In genomic region chr5:159106569-159107282, GRCh38 we compare ENCODE assay signal across 9 cellular contexts. TPM values are rescaled to one million over a fixed set of nuclear protein-coding genes. Genes with fewer than 3 reads are reported as not detected.
DNase-seq lines count a peak whose midpoint lies in the region; ATAC-seq, FAIRE-seq and TF ChIP-seq lines count a peak whose summit lies in the region.
"Had no signal": no experiment of that assay in that cellular context is flagged by ENCODE, and none has a peak within 500 bp of the region (broad histone marks: within the 10 kb centered on the region; RNA-seq: fewer than 3 reads in every experiment).

No MANE protein-coding gene starts in this region.

- H3K27ac ChIP-seq in SJSA1 = no peak overlapping the region
- H3K27ac ChIP-seq in prostate gland = no peak overlapping the region
- H3K27ac ChIP-seq in aorta (ENCODE audit: low read depth in 1 of 2, low read length in 2 of 2) = no peak overlapping the region

- no peak for FAIRE-seq in D721Med (lab: Jason Lieb, UNC)
- FAIRE-seq: islet of Langerhans had no signal

- H3K4me1 ChIP-seq in SJSA1 (replicated peaks) = peaks cover 6% of the 10 kb centered on the region; the same call in 1 of the 2 replicates
- no peaks in the 10 kb centered on the region for H3K4me1 ChIP-seq in prostate gland (replicated peaks)
- no peaks in the 10 kb centered on the region for H3K4me1 ChIP-seq in aorta (ENCODE audit: control insufficient read depth in 1 of 2, insufficient read depth in 2 of 2, low read length in 2 of 2)

- H3K4me3 ChIP-seq in SJSA1 (peak overlapping the region; percentile 23), prostate gland (no peak overlapping the region), aorta (ENCODE audit: low read length in 2 of 2) (no peak overlapping the region)

- no peaks in the 10 kb centered on the region for H3K36me3 ChIP-seq in SJSA1
- H3K36me3 ChIP-seq in prostate gland = no peaks in the 10 kb centered on the region
- no peaks in the 10 kb centered on the region for H3K36me3 ChIP-seq in aorta (ENCODE audit: control insufficient read depth in 1 of 2, insufficient read depth in 2 of 2, low read length in 1 of 2)

- H3K27me3 ChIP-seq in SJSA1 (replicated peaks) (0 out of 2 replicates have a peak, but pooled peaks cover 2% of the 10 kb centered on the region), prostate gland (replicated peaks; ENCODE audit: insufficient read depth) (peaks cover 15% of the 10 kb centered on the region), aorta (ENCODE audit: control insufficient read depth in 1 of 2, insufficient read depth in 2 of 2, low read length in 1 of 2) (no peaks in the 10 kb centered on the region)

- WGBS in prostate gland = 4% methylated on average over 39 of the region's 39 CpGs
- 7 to 8% methylated on average over 39 of the region's 39 CpGs for WGBS in aorta, 2 donors

- H3K27ac Mint-ChIP-seq in activated naive CD4-positive, alpha-beta T cell treated with anti-CD3 and anti-CD28 coated beads, Interleukin-2, amount 50 U/mL, for 72 hours = peak overlapping the region in 1 of 2 donors; percentile 52

- DNase-seq in D721Med (ENCODE audit: insufficient read length, low spot score) (peak; percentile 68), GM20000 (ENCODE audit: low spot score) (peak; percentile 86), HUDEP-2 (lab: John Stamatoyannopoulos, UW; ENCODE audit: unreplicated experiment in 76 of 76) (peak in 42 of 76 experiments; percentile 9 to 62 (median 30)), SJSA1 (ENCODE audit: low read depth in 1 of 2, low spot score in 2 of 2) (peak; percentile 87 to 88), cardiac septum (ENCODE audit: low spot score) (peak; percentile 89), prostate gland (ENCODE audit: low spot score) (no peak), aorta (peak; percentile 87 to 95)
- peak in 1 of 2 donors; percentile 77 for DNase-seq in activated naive CD4-positive, alpha-beta T cell treated with anti-CD3 and anti-CD28 coated beads, Interleukin-2, amount 50 U/mL, for 72 hours (ENCODE audit: low spot score in 2 of 2)

- H3K9me3 ChIP-seq in SJSA1 (replicated peaks) (no peaks in the 10 kb centered on the region), prostate gland (no peaks in the 10 kb centered on the region), aorta (ENCODE audit: control insufficient read depth, low read length) (no peaks in the 10 kb centered on the region)

- H3K36me3 Mint-ChIP-seq in activated naive CD4-positive, alpha-beta T cell treated with anti-CD3 and anti-CD28 coated beads, Interleukin-2, amount 50 U/mL, for 72 hours = no peaks in the 10 kb centered on the region

- no peak for TF ChIP-seq POLR2A in prostate gland (IDR thresholded peaks at IDR 0.05)

- H3K9me3 Mint-ChIP-seq in activated naive CD4-positive, alpha-beta T cell treated with anti-CD3 and anti-CD28 coated beads, Interleukin-2, amount 50 U/mL, for 72 hours = no peaks in the 10 kb centered on the region

- peak; percentile 87 to 88 for ATAC-seq in activated naive CD4-positive, alpha-beta T cell treated with anti-CD3 and anti-CD28 coated beads, Interleukin-2, amount 50 U/mL, for 72 hours
- peak; percentile 91 for ATAC-seq in aorta (ENCODE audit: low FRiP score)

- intact Hi-C loops in cardiac septum (cut with DNase I) (loop anchor here (2.0 to 10.0 kb wide), 6 partner anchors 332 to 1282 kb away; no protein-coding TSS in a partner anchor), prostate gland (cut with DNase I) (loop anchor here (1.0 to 10.0 kb wide), 4 partner anchors 411 to 1282 kb away; no protein-coding TSS in a partner anchor), aorta (cut with DNase I) (loop anchor here (1.0 to 10.0 kb wide), 7 partner anchors 232 to 1034 kb away; no protein-coding TSS in a partner anchor)

- TF ChIP-seq CTCF in D721Med (IDR thresholded peaks at IDR 0.05; ENCODE audit: insufficient read depth, missing control alignments) (peak; percentile 92), GM20000 (IDR thresholded peaks at IDR 0.05; ENCODE audit: extremely low read depth, missing control alignments) (peak; percentile 74), prostate gland (IDR thresholded peaks at IDR 0.05) (peak; percentile 61 to 84 (median 76))

RNA-seq across cellular contexts. Expression of gene EBF1, which starts 7.0 kb away (rescaled TPM):
- total RNA-seq in SJSA1 (2014; rRNA removed; shearing (Covaris generic)) = 8.5 and 12.7 TPM in 2 replicates
- under 1 TPM; 0.41 to 0.52 TPM for total RNA-seq in activated naive CD4-positive, alpha-beta T cell treated with anti-CD3 and anti-CD28 coated beads, Interleukin-2, amount 50 U/mL, for 72 hours
- total RNA-seq in cardiac septum = 9.8 TPM
- total RNA-seq in prostate gland = 10 to 100 TPM in 1 of 2 donors, 1 to 10 TPM in 1; 4.8 to 20.4 TPM
- 100 to 1,000 TPM in 1 of 2 donors, 10 to 100 TPM in 1; 75.6 to 103 TPM for total RNA-seq in aorta
- polyA plus RNA-seq in aorta = 10 to 100 TPM in 1 of 2 donors, 1 to 10 TPM in 1; 5.9 to 25.1 TPM
